ENCODE assay signal across 39 cellular contexts in the genomic region with DNA sequence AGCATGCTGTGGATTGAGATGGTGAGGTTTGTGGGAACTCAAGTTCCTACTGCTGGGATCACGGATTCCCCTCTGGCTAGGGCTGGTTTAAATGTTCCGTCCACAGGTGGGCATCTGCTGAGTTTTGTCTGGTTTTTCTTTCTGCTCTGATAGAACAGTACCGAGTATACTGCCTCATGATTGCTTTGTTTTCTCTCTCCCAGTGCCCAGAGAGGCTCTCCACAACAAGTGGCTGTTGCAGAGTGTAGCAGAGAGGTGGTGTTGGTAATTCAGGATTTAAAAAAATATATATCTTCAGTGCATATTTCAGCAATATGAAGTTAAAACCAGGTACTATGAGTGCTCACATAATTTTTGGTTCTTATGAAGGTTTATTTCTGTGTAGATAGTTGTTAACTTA.
"Had no signal": no experiment of that assay in that cellular context is flagged by ENCODE, and none has a peak within 500 bp of the region (broad histone marks: within the 10 kb centered on the region; RNA-seq: fewer than 3 reads in every experiment).

No MANE protein-coding gene starts in this region.

- H3K27me3 ChIP-seq: adrenal gland, ascending aorta, body of pancreas, brain microvascular endothelial cell, breast epithelium, cardiac muscle cell had no signal

- H3K4me1 ChIP-seq: adrenal gland, ascending aorta, body of pancreas, breast epithelium had no signal

- H3K4me3 Mint-ChIP-seq: activated naive CD4-positive, alpha-beta T cell treated with anti-CD3 and anti-CD28 coated beads for 36 hours; activated naive CD4-positive, alpha-beta T cell treated with anti-CD3 and anti-CD28 coated beads, Interleukin-2, amount 10 ng/mL, durations not matched to agents 7 days and 5 days; activated naive CD4-positive, alpha-beta T cell treated with anti-CD3 and anti-CD28 coated beads, Interleukin-2, amount 50 U/mL, for 24 hours; activated naive CD8-positive, alpha-beta T cell; activated naive CD8-positive, alpha-beta T cell treated with anti-CD3 and anti-CD28 coated beads for 36 hours; activated naive CD8-positive, alpha-beta T cell treated with anti-CD3 and anti-CD28 coated beads, Interleukin-2, amount 10 ng/mL, durations not matched to agents 7 days and 5 days; activated naive CD8-positive, alpha-beta T cell treated with anti-CD3 and anti-CD28 coated beads, Interleukin-2, amount 50 U/mL, for 24 hours; activated T-cell treated with anti-CD3 and anti-CD28 coated beads, Interleukin-2, amount 50 U/mL, for 24 hours; activated T-cell treated with anti-CD3 and anti-CD28 coated beads, Interleukin-2, amount 50 U/mL, for 4 hours; activated T-cell treated with anti-CD3 and anti-CD28 coated beads, Interleukin-2, amount 50 U/mL, for 72 hours; activated T-helper 1 cell treated with anti-CD3 and anti-CD28 coated beads, Interleukin-12 subunit alpha, Interleukin-12 subunit beta, Interleukin-2, Interleukin-4 antibody, amounts not matched to agents 30 ng/mL and 10 ng/mL and 1 ng/mL, durations not matched to agents 14 hours and 24 hours and 36 hours; activated T-helper 17 cell treated with anti-CD3 and anti-CD28 coated beads, Interleukin-2, amount 50 U/mL, for 72 hours; brain; central memory CD8-positive, alpha-beta T cell had no signal

- H3K36me3 Mint-ChIP-seq: activated naive CD4-positive, alpha-beta T cell treated with anti-CD3 and anti-CD28 coated beads, Interleukin-2, amount 10 ng/mL, durations not matched to agents 7 days and 5 days; activated naive CD4-positive, alpha-beta T cell treated with anti-CD3 and anti-CD28 coated beads, Interleukin-2, amount 50 U/mL, for 24 hours; activated naive CD4-positive, alpha-beta T cell treated with anti-CD3 and anti-CD28 coated beads, Interleukin-2, amount 50 U/mL, for 72 hours; activated naive CD8-positive, alpha-beta T cell; activated naive CD8-positive, alpha-beta T cell treated with anti-CD3 and anti-CD28 coated beads for 36 hours; activated naive CD8-positive, alpha-beta T cell treated with anti-CD3 and anti-CD28 coated beads, Interleukin-2, amount 10 ng/mL, durations not matched to agents 7 days and 5 days; brain had no signal

- H3K27ac ChIP-seq: adrenal gland, ascending aorta, body of pancreas, brain microvascular endothelial cell, breast epithelium, cardiac muscle cell had no signal

- H3K4me1 Mint-ChIP-seq: activated naive CD4-positive, alpha-beta T cell treated with anti-CD3 and anti-CD28 coated beads, Interleukin-2, amount 10 ng/mL, durations not matched to agents 7 days and 5 days; activated naive CD4-positive, alpha-beta T cell treated with anti-CD3 and anti-CD28 coated beads, Interleukin-2, amount 50 U/mL, for 24 hours; activated naive CD8-positive, alpha-beta T cell treated with anti-CD3 and anti-CD28 coated beads for 36 hours; activated naive CD8-positive, alpha-beta T cell treated with anti-CD3 and anti-CD28 coated beads, Interleukin-2, amount 10 ng/mL, durations not matched to agents 7 days and 5 days; activated naive CD8-positive, alpha-beta T cell treated with anti-CD3 and anti-CD28 coated beads, Interleukin-2, amount 50 U/mL, for 24 hours; activated T-helper 17 cell treated with anti-CD3 and anti-CD28 coated beads, Interleukin-2, amount 50 U/mL, for 72 hours; brain; central memory CD8-positive, alpha-beta T cell had no signal

- H3K27ac Mint-ChIP-seq: activated naive CD4-positive, alpha-beta T cell treated with anti-CD3 and anti-CD28 coated beads for 36 hours; activated naive CD4-positive, alpha-beta T cell treated with anti-CD3 and anti-CD28 coated beads, Interleukin-2, amount 10 ng/mL, durations not matched to agents 7 days and 5 days; activated naive CD4-positive, alpha-beta T cell treated with anti-CD3 and anti-CD28 coated beads, Interleukin-2, amount 50 U/mL, for 24 hours; activated naive CD4-positive, alpha-beta T cell treated with anti-CD3 and anti-CD28 coated beads, Interleukin-2, amount 50 U/mL, for 72 hours; activated naive CD8-positive, alpha-beta T cell; activated naive CD8-positive, alpha-beta T cell treated with anti-CD3 and anti-CD28 coated beads for 36 hours; activated naive CD8-positive, alpha-beta T cell treated with anti-CD3 and anti-CD28 coated beads, Interleukin-2, amount 10 ng/mL, durations not matched to agents 7 days and 5 days; activated naive CD8-positive, alpha-beta T cell treated with anti-CD3 and anti-CD28 coated beads, Interleukin-2, amount 50 U/mL, for 24 hours; activated T-cell treated with anti-CD3 and anti-CD28 coated beads, Interleukin-2, amount 50 U/mL, for 24 hours; activated T-cell treated with anti-CD3 and anti-CD28 coated beads, Interleukin-2, amount 50 U/mL, for 72 hours; activated T-helper 1 cell treated with anti-CD3 and anti-CD28 coated beads, Interleukin-12 subunit alpha, Interleukin-12 subunit beta, Interleukin-2, Interleukin-4 antibody, amounts not matched to agents 30 ng/mL and 10 ng/mL and 1 ng/mL, durations not matched to agents 14 hours and 24 hours and 36 hours; activated T-helper 17 cell treated with anti-CD3 and anti-CD28 coated beads, Interleukin-2, amount 50 U/mL, for 72 hours; activated T-helper 2 cell treated with anti-CD3 and anti-CD28 coated beads, Interferon-gamma antibody, Interleukin-2, Interleukin-4, amounts not matched to agents 10 μg/mL and 5 μg/mL and 100 μg/mL, durations not matched to agents 14 hours and 24 hours and 36 hours; brain had no signal

- DNase-seq: activated effector memory CD4-positive, alpha-beta T cell treated with anti-CD3 and anti-CD28 coated beads, Interleukin-2, amount 50 U/mL, for 16 hours; activated effector memory CD4-positive, alpha-beta T cell treated with Interleukin-2 at 50 U/mL for 16 hours; activated gamma-delta T cell; activated gamma-delta T cell treated with Interleukin-2 at 50 U/mL for 16 hours; activated naive CD4-positive, alpha-beta T cell; activated naive CD4-positive, alpha-beta T cell treated with anti-CD3 and anti-CD28 coated beads for 36 hours; activated naive CD4-positive, alpha-beta T cell treated with anti-CD3 and anti-CD28 coated beads, Interleukin-2, amount 10 ng/mL, durations not matched to agents 7 days and 5 days; activated naive CD4-positive, alpha-beta T cell treated with anti-CD3 and anti-CD28 coated beads, Interleukin-2, amount 50 U/mL, for 16 hours; activated naive CD4-positive, alpha-beta T cell treated with Interleukin-2 at 50 U/mL for 16 hours; activated naive CD8-positive, alpha-beta T cell treated with anti-CD3 and anti-CD28 coated beads for 36 hours; activated naive CD8-positive, alpha-beta T cell treated with anti-CD3 and anti-CD28 coated beads, Interleukin-2, amount 10 ng/mL, durations not matched to agents 7 days and 5 days; activated naive CD8-positive, alpha-beta T cell treated with anti-CD3 and anti-CD28 coated beads, Interleukin-2, amount 50 U/mL, for 24 hours; activated T-cell treated with anti-CD3 and anti-CD28 coated beads for 4 hours; activated T-cell treated with anti-CD3 and anti-CD28 coated beads, Interleukin-2, amount 50 U/mL, for 1 hour; activated T-cell treated with anti-CD3 and anti-CD28 coated beads, Interleukin-2, amount 50 U/mL, for 24 hours; activated T-cell treated with anti-CD3 and anti-CD28 coated beads, Interleukin-2, amount 50 U/mL, for 4 hours; activated T-cell treated with anti-CD3 and anti-CD28 coated beads, Interleukin-2, amount 50 U/mL, for 48 hours; activated T-cell treated with anti-CD3 and anti-CD28 coated beads, Interleukin-2, amount 50 U/mL, for 72 hours; adrenal gland; amniotic stem cell; amygdala; anterior cingulate cortex; aorta; body of pancreas; brain microvascular endothelial cell; caudate nucleus; central memory CD4-positive, alpha-beta T cell; cerebellar nuclear complex had no signal

- H3K27me3 Mint-ChIP-seq: activated naive CD4-positive, alpha-beta T cell treated with anti-CD3 and anti-CD28 coated beads, Interleukin-2, amount 10 ng/mL, durations not matched to agents 7 days and 5 days; activated naive CD8-positive, alpha-beta T cell; activated naive CD8-positive, alpha-beta T cell treated with anti-CD3 and anti-CD28 coated beads for 36 hours; activated naive CD8-positive, alpha-beta T cell treated with anti-CD3 and anti-CD28 coated beads, Interleukin-2, amount 10 ng/mL, durations not matched to agents 7 days and 5 days; activated T-helper 17 cell treated with anti-CD3 and anti-CD28 coated beads, Interleukin-2, amount 50 U/mL, for 72 hours; brain; central memory CD8-positive, alpha-beta T cell had no signal

- ATAC-seq: activated naive CD4-positive, alpha-beta T cell treated with anti-CD3 and anti-CD28 coated beads, Interleukin-2, amount 50 U/mL, for 72 hours; activated naive CD8-positive, alpha-beta T cell treated with anti-CD3 and anti-CD28 coated beads, Interleukin-2, amount 50 U/mL, for 24 hours; activated T-cell treated with anti-CD3 and anti-CD28 coated beads, Interleukin-2, amount 50 U/mL, for 4 hours; activated T-cell treated with anti-CD3 and anti-CD28 coated beads, Interleukin-2, amount 50 U/mL, for 72 hours; activated T-helper 17 cell treated with anti-CD3 and anti-CD28 coated beads, Interleukin-2, amount 50 U/mL, for 72 hours; body of pancreas had no signal

- H3K36me3 ChIP-seq: adrenal gland, ascending aorta, brain microvascular endothelial cell, breast epithelium, cardiac muscle cell had no signal

- H3K9me3 Mint-ChIP-seq: activated naive CD4-positive, alpha-beta T cell treated with anti-CD3 and anti-CD28 coated beads for 36 hours; activated naive CD4-positive, alpha-beta T cell treated with anti-CD3 and anti-CD28 coated beads, Interleukin-2, amount 10 ng/mL, durations not matched to agents 7 days and 5 days; activated naive CD4-positive, alpha-beta T cell treated with anti-CD3 and anti-CD28 coated beads, Interleukin-2, amount 50 U/mL, for 24 hours; activated naive CD8-positive, alpha-beta T cell treated with anti-CD3 and anti-CD28 coated beads for 36 hours; activated naive CD8-positive, alpha-beta T cell treated with anti-CD3 and anti-CD28 coated beads, Interleukin-2, amount 10 ng/mL, durations not matched to agents 7 days and 5 days; activated naive CD8-positive, alpha-beta T cell treated with anti-CD3 and anti-CD28 coated beads, Interleukin-2, amount 50 U/mL, for 24 hours; activated T-cell treated with anti-CD3 and anti-CD28 coated beads, Interleukin-2, amount 50 U/mL, for 24 hours; activated T-cell treated with anti-CD3 and anti-CD28 coated beads, Interleukin-2, amount 50 U/mL, for 4 hours; activated T-helper 1 cell treated with anti-CD3 and anti-CD28 coated beads, Interleukin-12 subunit alpha, Interleukin-12 subunit beta, Interleukin-2, Interleukin-4 antibody, amounts not matched to agents 30 ng/mL and 10 ng/mL and 1 ng/mL, durations not matched to agents 14 hours and 24 hours and 36 hours; activated T-helper 17 cell treated with anti-CD3 and anti-CD28 coated beads, Interleukin-2, amount 50 U/mL, for 72 hours; activated T-helper 2 cell treated with anti-CD3 and anti-CD28 coated beads, Interferon-gamma antibody, Interleukin-2, Interleukin-4, amounts not matched to agents 10 μg/mL and 5 μg/mL and 100 μg/mL, durations not matched to agents 14 hours and 24 hours and 36 hours had no signal

- H3K4me3 ChIP-seq: adrenal gland, ascending aorta, body of pancreas, breast epithelium, cardiac muscle cell had no signal

- H3K9me3 ChIP-seq: adrenal gland, ascending aorta, body of pancreas, breast epithelium had no signal
